20 cellular contexts compared by ENCODE assay signal in the genomic region with DNA sequence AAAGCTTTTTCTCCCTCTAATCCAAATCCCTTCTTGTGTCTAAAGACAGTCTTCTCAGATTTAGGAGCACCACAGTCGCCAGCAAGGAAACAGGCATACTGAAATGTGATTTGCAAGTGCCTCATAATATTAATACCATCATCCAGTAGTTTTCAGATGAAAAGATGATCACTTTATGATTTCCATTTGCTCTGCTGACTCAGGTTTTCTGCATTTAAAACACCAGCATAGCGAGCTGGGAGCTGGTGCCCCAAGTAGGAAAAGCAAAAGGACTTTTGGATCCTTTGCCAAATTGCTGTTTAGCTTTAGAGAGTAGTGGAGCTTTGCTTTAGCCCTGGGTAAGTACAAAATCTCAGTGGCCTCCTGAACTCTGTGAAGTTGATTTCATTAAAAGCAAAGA.
DNase-seq lines count a peak whose midpoint lies in the region; ATAC-seq, FAIRE-seq and TF ChIP-seq lines count a peak whose summit lies in the region.
"Had no signal": no experiment of that assay in that cellular context is flagged by ENCODE, and none has a peak within 500 bp of the region (broad histone marks: within the 10 kb centered on the region; RNA-seq: fewer than 3 reads in every experiment).

No MANE protein-coding gene starts in this region.

- TF ChIP-seq EP300 in A549 (IDR thresholded peaks at IDR 0.05), result no peak

- ATAC-seq in A549, result no peak
- no peak for ATAC-seq in HG03039 (IDR thresholded peaks at IDR 0.05; ENCODE audit: unreplicated experiment)

- H3K4me2 ChIP-seq in A549 (no peak overlapping the region), keratinocyte (ENCODE audit: control insufficient read depth, extremely low read depth, insufficient read depth, low read depth, low read length) (no peak overlapping the region), skeletal muscle satellite cell (ENCODE audit: low read length) (no peak overlapping the region)

- no peak for FAIRE-seq in A549 (lab: Jason Lieb, UNC)
- FAIRE-seq in keratinocyte (lab: Jason Lieb, UNC), result no peak
- FAIRE-seq: G401.6 had no signal

- peak overlapping the region; percentile 31 to 47; a peak in 4 of 6 replicates for H3K27ac ChIP-seq in A549
- H3K27ac ChIP-seq in keratinocyte (ENCODE audit: control insufficient read depth, insufficient read depth, low read length), result peak overlapping the region; percentile 96

- CTCF ChIA-PET in A549 (lab: Yijun Ruan, JAX), result interaction anchor here (0.8 to 2.4 kb wide), 6 partner anchors 17 to 922 kb away, joined by 3 to 10 read pairs (median 3); no protein-coding TSS in a partner anchor

- dilution Hi-C loops in keratinocyte (cut with MboI; ENCODE audit: extremely low pct_ligation_motif_present, low sequenced_read_pairs), result no loop called here

- H3K36me3 ChIP-seq in adipocyte (ENCODE audit: control insufficient read depth, insufficient read depth, low read length, severe bottlenecking) (no peaks in the 10 kb centered on the region), keratinocyte (ENCODE audit: control insufficient read depth in 2 of 2, extremely low read depth in 1 of 2, insufficient read depth in 2 of 2, low read length in 2 of 2) (no peaks in the 10 kb centered on the region), skeletal muscle satellite cell (ENCODE audit: insufficient read depth, low read length) (no peaks in the 10 kb centered on the region)
- H3K36me3 ChIP-seq: BE2C had no signal

- no peak for TF ChIP-seq CTCF in A549 (IDR thresholded peaks at IDR 0.05)
- TF ChIP-seq CTCF in keratinocyte (optimal IDR thresholded peaks at IDR 0.05 in 1 of 3, IDR thresholded peaks at IDR 0.05 in 1 of 3, conservative IDR thresholded peaks at IDR 0.05 in 1 of 3; ENCODE audit: extremely low read depth in 1 of 3, insufficient read depth in 2 of 3, low read length in 3 of 3), result no peak

- POLR2A ChIA-PET in A549 (lab: Yijun Ruan, JAX), result no interaction called here

- H3K9ac ChIP-seq in adipocyte (ENCODE audit: low read length) (no peak overlapping the region), keratinocyte (ENCODE audit: control insufficient read depth, extremely low read depth, insufficient read depth, low read length) (no peak overlapping the region), skeletal muscle satellite cell (ENCODE audit: low read depth, low read length) (peak overlapping the region; percentile 41)

- no peaks in the 10 kb centered on the region for H3K79me2 ChIP-seq in keratinocyte (ENCODE audit: control insufficient read depth, insufficient read depth, low read length)

- H3K4me1 ChIP-seq in A549, result peaks cover 88% of the 10 kb centered on the region
- peaks cover 36% of the 10 kb centered on the region for H3K4me1 ChIP-seq in adipocyte (ENCODE audit: control insufficient read depth, insufficient read depth, low read length)
- peaks cover 78% of the 10 kb centered on the region for H3K4me1 ChIP-seq in keratinocyte (ENCODE audit: control insufficient read depth, extremely low read depth, insufficient read depth, low read length)
- H3K4me1 ChIP-seq in skeletal muscle satellite cell (ENCODE audit: control insufficient read depth, insufficient read depth, low read length), result peaks cover 82% of the 10 kb centered on the region
- H3K4me1 ChIP-seq: BE2C had no signal

- WGBS in A549 (ENCODE audit: missing lambda C conversion rate), result 87% methylated on average over 2 of the region's 2 CpGs

- H3K9me3 ChIP-seq in A549, result no peaks in the 10 kb centered on the region
- H3K9me3 ChIP-seq in adipocyte (ENCODE audit: control insufficient read depth, low read length), result no peaks in the 10 kb centered on the region
- no peaks in the 10 kb centered on the region for H3K9me3 ChIP-seq in keratinocyte (ENCODE audit: control insufficient read depth, low read depth, low read length)
- H3K9me3 ChIP-seq in skeletal muscle satellite cell (replicated peaks; ENCODE audit: low read length), result no peaks in the 10 kb centered on the region
- H3K9me3 ChIP-seq: BE2C, Caco-2 had no signal

- no peak overlapping the region for H3K4me3 ChIP-seq in A549
- H3K4me3 ChIP-seq in adipocyte (ENCODE audit: low read length), result no peak overlapping the region
- no peak overlapping the region for H3K4me3 ChIP-seq in keratinocyte (ENCODE audit: control insufficient read depth in 2 of 3, extremely low read depth in 1 of 3, insufficient read depth in 2 of 3, low read depth in 1 of 3, low read length in 3 of 3)
- H3K4me3 ChIP-seq in skeletal muscle satellite cell (ENCODE audit: low read length), result no peak overlapping the region

- DNase-seq in A549 (ENCODE audit: low read depth in 1 of 2, low spot score in 1 of 2) (no peak), adipocyte (ENCODE audit: low read depth) (peak; percentile 27), keratinocyte (ENCODE audit: low read depth, low spot score) (no peak), KBM-7 (no peak), SIG-M5 (lab: John Stamatoyannopoulos, UW) (no peak)
- DNase-seq: BE2C; Caco-2; CD4-positive, alpha-beta T cell; H9; KG1; NCI-H1105 treated with DMSO at 0.1 percent for 48 hours; NCI-H1694; NCI-H2107; NCI-H510A; NCI-H748 treated with DMSO at 0.1 percent for 48 hours; OCI-M1; SHP77 had no signal

- no peaks in the 10 kb centered on the region for H4K20me1 ChIP-seq in keratinocyte (ENCODE audit: control insufficient read depth, extremely low read depth, insufficient read depth, low read length)

- in situ Hi-C loops in KBM-7 (cut with MboI; ENCODE audit: low pct_unique_long_range_greater_than_20kb, low sequenced_read_pairs), result no loop called here

- H2AFZ ChIP-seq in keratinocyte (ENCODE audit: control insufficient read depth, low read length), result no peak overlapping the region

- no peaks in the 10 kb centered on the region for H3K9me1 ChIP-seq in keratinocyte (ENCODE audit: control insufficient read depth, extremely low read depth, insufficient read depth, low read length)

- no peak for TF ChIP-seq POLR2A in A549 (IDR thresholded peaks at IDR 0.05; ENCODE audit: low read length)

- no peak for TF ChIP-seq RAD21 in A549 (conservative IDR thresholded peaks at IDR 0.05 in 1 of 2, IDR thresholded peaks at IDR 0.05 in 1 of 2)

- no peaks in the 10 kb centered on the region for H3K27me3 ChIP-seq in adipocyte (replicated peaks; ENCODE audit: control insufficient read depth, insufficient read depth, low read length)
- no peaks in the 10 kb centered on the region for H3K27me3 ChIP-seq in keratinocyte (ENCODE audit: control insufficient read depth, extremely low read depth, insufficient read depth, low read length)
- no peaks in the 10 kb centered on the region for H3K27me3 ChIP-seq in skeletal muscle satellite cell (ENCODE audit: control insufficient read depth, insufficient read depth, low read length)
- H3K27me3 ChIP-seq: BE2C had no signal

TF ChIP-seq in A549, 52 proteins besides CTCF, POLR2A, EP300 and RAD21:
- TF ChIP-seq MAFK (IDR thresholded peaks at IDR 0.05; ENCODE audit: partially characterized antibody) (peak; percentile 82), HOXB13 (CRISPR knock-in tag; IDR thresholded peaks at IDR 0.05; ENCODE audit: low read depth) (no peak)
